2 cellular contexts compared by ENCODE assay signal in the genomic region with DNA sequence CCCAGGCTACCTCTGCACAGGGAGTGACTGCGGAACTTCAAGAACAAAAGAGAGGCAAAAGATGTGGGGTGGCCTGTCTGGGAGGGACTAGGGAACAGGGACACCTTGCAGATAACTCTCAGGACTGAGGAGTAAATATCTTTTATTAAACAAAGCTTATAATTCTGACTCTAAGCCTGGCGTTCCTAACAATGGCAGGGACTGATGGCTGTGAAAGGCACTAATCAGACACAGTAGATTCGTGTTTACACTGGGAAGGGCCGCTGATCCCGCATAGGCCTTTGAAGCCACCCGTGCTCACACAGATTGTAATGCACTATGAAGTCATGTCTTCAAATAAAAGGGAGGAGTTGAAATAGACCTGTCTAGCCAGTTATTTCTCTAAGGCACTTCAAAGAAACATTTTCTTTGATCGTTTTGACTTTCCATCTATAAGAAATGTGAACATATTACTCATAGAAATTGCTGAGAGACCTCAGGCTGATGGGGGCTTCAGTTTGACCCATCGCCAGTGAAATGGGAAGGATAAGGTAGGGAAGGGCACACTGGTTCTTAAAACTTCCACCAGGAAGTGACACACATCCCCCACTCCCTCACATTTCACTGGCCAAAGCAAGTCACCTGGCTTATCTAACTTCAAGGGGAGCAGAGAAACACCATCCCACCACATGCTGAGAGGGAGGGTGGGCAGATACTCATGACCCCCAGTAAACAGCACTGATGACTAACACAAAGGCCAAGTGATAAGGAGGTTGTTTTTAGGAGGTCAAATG.
TF ChIP-seq lines count a peak whose summit lies in the region.

No MANE protein-coding gene starts in this region.

TF ChIP-seq in HEK293, 187 proteins besides CTCF, POLR2A, EP300 and RAD21 (continued from another document):
- no peak for TF ChIP-seq ZNF433 (tag by site-specific recombination; IDR thresholded peaks at IDR 0.05; ENCODE audit: low read depth)
- TF ChIP-seq, protein P1, sequence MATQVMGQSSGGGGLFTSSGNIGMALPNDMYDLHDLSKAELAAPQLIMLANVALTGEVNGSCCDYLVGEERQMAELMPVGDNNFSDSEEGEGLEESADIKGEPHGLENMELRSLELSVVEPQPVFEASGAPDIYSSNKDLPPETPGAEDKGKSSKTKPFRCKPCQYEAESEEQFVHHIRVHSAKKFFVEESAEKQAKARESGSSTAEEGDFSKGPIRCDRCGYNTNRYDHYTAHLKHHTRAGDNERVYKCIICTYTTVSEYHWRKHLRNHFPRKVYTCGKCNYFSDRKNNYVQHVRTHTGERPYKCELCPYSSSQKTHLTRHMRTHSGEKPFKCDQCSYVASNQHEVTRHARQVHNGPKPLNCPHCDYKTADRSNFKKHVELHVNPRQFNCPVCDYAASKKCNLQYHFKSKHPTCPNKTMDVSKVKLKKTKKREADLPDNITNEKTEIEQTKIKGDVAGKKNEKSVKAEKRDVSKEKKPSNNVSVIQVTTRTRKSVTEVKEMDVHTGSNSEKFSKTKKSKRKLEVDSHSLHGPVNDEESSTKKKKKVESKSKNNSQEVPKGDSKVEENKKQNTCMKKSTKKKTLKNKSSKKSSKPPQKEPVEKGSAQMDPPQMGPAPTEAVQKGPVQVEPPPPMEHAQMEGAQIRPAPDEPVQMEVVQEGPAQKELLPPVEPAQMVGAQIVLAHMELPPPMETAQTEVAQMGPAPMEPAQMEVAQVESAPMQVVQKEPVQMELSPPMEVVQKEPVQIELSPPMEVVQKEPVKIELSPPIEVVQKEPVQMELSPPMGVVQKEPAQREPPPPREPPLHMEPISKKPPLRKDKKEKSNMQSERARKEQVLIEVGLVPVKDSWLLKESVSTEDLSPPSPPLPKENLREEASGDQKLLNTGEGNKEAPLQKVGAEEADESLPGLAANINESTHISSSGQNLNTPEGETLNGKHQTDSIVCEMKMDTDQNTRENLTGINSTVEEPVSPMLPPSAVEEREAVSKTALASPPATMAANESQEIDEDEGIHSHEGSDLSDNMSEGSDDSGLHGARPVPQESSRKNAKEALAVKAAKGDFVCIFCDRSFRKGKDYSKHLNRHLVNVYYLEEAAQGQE (tag by site-specific recombination; IDR thresholded peaks at IDR 0.05) = no peak

TF ChIP-seq in K562, 482 proteins besides CTCF, POLR2A, EP300 and RAD21 (continued from another document and continues in another):
- TF ChIP-seq, protein P2, sequence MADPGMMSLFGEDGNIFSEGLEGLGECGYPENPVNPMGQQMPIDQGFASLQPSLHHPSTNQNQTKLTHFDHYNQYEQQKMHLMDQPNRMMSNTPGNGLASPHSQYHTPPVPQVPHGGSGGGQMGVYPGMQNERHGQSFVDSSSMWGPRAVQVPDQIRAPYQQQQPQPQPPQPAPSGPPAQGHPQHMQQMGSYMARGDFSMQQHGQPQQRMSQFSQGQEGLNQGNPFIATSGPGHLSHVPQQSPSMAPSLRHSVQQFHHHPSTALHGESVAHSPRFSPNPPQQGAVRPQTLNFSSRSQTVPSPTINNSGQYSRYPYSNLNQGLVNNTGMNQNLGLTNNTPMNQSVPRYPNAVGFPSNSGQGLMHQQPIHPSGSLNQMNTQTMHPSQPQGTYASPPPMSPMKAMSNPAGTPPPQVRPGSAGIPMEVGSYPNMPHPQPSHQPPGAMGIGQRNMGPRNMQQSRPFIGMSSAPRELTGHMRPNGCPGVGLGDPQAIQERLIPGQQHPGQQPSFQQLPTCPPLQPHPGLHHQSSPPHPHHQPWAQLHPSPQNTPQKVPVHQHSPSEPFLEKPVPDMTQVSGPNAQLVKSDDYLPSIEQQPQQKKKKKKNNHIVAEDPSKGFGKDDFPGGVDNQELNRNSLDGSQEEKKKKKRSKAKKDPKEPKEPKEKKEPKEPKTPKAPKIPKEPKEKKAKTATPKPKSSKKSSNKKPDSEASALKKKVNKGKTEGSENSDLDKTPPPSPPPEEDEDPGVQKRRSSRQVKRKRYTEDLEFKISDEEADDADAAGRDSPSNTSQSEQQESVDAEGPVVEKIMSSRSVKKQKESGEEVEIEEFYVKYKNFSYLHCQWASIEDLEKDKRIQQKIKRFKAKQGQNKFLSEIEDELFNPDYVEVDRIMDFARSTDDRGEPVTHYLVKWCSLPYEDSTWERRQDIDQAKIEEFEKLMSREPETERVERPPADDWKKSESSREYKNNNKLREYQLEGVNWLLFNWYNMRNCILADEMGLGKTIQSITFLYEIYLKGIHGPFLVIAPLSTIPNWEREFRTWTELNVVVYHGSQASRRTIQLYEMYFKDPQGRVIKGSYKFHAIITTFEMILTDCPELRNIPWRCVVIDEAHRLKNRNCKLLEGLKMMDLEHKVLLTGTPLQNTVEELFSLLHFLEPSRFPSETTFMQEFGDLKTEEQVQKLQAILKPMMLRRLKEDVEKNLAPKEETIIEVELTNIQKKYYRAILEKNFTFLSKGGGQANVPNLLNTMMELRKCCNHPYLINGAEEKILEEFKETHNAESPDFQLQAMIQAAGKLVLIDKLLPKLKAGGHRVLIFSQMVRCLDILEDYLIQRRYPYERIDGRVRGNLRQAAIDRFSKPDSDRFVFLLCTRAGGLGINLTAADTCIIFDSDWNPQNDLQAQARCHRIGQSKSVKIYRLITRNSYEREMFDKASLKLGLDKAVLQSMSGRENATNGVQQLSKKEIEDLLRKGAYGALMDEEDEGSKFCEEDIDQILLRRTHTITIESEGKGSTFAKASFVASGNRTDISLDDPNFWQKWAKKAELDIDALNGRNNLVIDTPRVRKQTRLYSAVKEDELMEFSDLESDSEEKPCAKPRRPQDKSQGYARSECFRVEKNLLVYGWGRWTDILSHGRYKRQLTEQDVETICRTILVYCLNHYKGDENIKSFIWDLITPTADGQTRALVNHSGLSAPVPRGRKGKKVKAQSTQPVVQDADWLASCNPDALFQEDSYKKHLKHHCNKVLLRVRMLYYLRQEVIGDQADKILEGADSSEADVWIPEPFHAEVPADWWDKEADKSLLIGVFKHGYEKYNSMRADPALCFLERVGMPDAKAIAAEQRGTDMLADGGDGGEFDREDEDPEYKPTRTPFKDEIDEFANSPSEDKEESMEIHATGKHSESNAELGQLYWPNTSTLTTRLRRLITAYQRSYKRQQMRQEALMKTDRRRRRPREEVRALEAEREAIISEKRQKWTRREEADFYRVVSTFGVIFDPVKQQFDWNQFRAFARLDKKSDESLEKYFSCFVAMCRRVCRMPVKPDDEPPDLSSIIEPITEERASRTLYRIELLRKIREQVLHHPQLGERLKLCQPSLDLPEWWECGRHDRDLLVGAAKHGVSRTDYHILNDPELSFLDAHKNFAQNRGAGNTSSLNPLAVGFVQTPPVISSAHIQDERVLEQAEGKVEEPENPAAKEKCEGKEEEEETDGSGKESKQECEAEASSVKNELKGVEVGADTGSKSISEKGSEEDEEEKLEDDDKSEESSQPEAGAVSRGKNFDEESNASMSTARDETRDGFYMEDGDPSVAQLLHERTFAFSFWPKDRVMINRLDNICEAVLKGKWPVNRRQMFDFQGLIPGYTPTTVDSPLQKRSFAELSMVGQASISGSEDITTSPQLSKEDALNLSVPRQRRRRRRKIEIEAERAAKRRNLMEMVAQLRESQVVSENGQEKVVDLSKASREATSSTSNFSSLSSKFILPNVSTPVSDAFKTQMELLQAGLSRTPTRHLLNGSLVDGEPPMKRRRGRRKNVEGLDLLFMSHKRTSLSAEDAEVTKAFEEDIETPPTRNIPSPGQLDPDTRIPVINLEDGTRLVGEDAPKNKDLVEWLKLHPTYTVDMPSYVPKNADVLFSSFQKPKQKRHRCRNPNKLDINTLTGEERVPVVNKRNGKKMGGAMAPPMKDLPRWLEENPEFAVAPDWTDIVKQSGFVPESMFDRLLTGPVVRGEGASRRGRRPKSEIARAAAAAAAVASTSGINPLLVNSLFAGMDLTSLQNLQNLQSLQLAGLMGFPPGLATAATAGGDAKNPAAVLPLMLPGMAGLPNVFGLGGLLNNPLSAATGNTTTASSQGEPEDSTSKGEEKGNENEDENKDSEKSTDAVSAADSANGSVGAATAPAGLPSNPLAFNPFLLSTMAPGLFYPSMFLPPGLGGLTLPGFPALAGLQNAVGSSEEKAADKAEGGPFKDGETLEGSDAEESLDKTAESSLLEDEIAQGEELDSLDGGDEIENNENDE (IDR thresholded peaks at IDR 0.05; ENCODE audit: low read depth, low read length) = no peak
- TF ChIP-seq, protein P3, sequence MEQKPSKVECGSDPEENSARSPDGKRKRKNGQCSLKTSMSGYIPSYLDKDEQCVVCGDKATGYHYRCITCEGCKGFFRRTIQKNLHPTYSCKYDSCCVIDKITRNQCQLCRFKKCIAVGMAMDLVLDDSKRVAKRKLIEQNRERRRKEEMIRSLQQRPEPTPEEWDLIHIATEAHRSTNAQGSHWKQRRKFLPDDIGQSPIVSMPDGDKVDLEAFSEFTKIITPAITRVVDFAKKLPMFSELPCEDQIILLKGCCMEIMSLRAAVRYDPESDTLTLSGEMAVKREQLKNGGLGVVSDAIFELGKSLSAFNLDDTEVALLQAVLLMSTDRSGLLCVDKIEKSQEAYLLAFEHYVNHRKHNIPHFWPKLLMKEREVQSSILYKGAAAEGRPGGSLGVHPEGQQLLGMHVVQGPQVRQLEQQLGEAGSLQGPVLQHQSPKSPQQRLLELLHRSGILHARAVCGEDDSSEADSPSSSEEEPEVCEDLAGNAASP (IDR thresholded peaks at IDR 0.05) = no peak
- TF ChIP-seq TBL1XR1 (IDR thresholded peaks at IDR 0.05; ENCODE audit: low read length in 2 of 2) = no peak
- TF ChIP-seq LARP7 (IDR thresholded peaks at IDR 0.05) = no peak
- TF ChIP-seq ZNF668 (CRISPR knock-in tag; IDR thresholded peaks at IDR 0.05) = no peak
- TF ChIP-seq MYBL2 (IDR thresholded peaks at IDR 0.05; ENCODE audit: low read depth) = no peak
- TF ChIP-seq MYBL2 (CRISPR knock-in tag; IDR thresholded peaks at IDR 0.05; ENCODE audit: borderline replicate concordance) = no peak
- TF ChIP-seq, protein P4, sequence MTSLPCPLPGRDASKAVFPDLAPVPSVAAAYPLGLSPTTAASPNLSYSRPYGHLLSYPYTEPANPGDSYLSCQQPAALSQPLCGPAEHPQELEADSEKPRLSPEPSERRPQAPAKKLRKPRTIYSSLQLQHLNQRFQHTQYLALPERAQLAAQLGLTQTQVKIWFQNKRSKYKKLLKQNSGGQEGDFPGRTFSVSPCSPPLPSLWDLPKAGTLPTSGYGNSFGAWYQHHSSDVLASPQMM (CRISPR knock-in tag; IDR thresholded peaks at IDR 0.05) = no peak
- no peak for TF ChIP-seq TCFL5 (CRISPR knock-in tag; conservative IDR thresholded peaks at IDR 0.05)
- TF ChIP-seq, protein P5, sequence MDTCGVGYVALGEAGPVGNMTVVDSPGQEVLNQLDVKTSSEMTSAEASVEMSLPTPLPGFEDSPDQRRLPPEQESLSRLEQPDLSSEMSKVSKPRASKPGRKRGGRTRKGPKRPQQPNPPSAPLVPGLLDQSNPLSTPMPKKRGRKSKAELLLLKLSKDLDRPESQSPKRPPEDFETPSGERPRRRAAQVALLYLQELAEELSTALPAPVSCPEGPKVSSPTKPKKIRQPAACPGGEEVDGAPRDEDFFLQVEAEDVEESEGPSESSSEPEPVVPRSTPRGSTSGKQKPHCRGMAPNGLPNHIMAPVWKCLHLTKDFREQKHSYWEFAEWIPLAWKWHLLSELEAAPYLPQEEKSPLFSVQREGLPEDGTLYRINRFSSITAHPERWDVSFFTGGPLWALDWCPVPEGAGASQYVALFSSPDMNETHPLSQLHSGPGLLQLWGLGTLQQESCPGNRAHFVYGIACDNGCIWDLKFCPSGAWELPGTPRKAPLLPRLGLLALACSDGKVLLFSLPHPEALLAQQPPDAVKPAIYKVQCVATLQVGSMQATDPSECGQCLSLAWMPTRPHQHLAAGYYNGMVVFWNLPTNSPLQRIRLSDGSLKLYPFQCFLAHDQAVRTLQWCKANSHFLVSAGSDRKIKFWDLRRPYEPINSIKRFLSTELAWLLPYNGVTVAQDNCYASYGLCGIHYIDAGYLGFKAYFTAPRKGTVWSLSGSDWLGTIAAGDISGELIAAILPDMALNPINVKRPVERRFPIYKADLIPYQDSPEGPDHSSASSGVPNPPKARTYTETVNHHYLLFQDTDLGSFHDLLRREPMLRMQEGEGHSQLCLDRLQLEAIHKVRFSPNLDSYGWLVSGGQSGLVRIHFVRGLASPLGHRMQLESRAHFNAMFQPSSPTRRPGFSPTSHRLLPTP (IDR thresholded peaks at IDR 0.05; ENCODE audit: borderline replicate concordance, extremely low read depth, insufficient read length) = no peak
- TF ChIP-seq ZFP30 (CRISPR knock-in tag; IDR thresholded peaks at IDR 0.05; ENCODE audit: borderline replicate concordance) = no peak
- TF ChIP-seq, protein P6, sequence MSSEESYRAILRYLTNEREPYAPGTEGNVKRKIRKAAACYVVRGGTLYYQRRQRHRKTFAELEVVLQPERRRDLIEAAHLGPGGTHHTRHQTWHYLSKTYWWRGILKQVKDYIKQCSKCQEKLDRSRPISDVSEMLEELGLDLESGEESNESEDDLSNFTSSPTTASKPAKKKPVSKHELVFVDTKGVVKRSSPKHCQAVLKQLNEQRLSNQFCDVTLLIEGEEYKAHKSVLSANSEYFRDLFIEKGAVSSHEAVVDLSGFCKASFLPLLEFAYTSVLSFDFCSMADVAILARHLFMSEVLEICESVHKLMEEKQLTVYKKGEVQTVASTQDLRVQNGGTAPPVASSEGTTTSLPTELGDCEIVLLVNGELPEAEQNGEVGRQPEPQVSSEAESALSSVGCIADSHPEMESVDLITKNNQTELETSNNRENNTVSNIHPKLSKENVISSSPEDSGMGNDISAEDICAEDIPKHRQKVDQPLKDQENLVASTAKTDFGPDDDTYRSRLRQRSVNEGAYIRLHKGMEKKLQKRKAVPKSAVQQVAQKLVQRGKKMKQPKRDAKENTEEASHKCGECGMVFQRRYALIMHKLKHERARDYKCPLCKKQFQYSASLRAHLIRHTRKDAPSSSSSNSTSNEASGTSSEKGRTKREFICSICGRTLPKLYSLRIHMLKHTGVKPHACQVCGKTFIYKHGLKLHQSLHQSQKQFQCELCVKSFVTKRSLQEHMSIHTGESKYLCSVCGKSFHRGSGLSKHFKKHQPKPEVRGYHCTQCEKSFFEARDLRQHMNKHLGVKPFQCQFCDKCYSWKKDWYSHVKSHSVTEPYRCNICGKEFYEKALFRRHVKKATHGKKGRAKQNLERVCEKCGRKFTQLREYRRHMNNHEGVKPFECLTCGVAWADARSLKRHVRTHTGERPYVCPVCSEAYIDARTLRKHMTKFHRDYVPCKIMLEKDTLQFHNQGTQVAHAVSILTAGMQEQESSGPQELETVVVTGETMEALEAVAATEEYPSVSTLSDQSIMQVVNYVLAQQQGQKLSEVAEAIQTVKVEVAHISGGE (CRISPR knock-in tag; IDR thresholded peaks at IDR 0.05) = no peak; a peak in 1 of 6 replicates
- no peak for TF ChIP-seq NELFE (IDR thresholded peaks at IDR 0.05; ENCODE audit: insufficient read depth, insufficient read length)
- no peak for TF ChIP-seq ZNF583 (CRISPR knock-in tag; IDR thresholded peaks at IDR 0.05)
- TF ChIP-seq, protein P7, sequence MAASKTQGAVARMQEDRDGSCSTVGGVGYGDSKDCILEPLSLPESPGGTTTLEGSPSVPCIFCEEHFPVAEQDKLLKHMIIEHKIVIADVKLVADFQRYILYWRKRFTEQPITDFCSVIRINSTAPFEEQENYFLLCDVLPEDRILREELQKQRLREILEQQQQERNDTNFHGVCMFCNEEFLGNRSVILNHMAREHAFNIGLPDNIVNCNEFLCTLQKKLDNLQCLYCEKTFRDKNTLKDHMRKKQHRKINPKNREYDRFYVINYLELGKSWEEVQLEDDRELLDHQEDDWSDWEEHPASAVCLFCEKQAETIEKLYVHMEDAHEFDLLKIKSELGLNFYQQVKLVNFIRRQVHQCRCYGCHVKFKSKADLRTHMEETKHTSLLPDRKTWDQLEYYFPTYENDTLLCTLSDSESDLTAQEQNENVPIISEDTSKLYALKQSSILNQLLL (CRISPR knock-in tag; IDR thresholded peaks at IDR 0.05; ENCODE audit: borderline replicate concordance) = no peak
- no peak for TF ChIP-seq CBX8 (IDR thresholded peaks at IDR 0.05; ENCODE audit: borderline replicate concordance, extremely low read depth, low read depth, low read length, poor library complexity, severe bottlenecking)
- TF ChIP-seq, protein P8, sequence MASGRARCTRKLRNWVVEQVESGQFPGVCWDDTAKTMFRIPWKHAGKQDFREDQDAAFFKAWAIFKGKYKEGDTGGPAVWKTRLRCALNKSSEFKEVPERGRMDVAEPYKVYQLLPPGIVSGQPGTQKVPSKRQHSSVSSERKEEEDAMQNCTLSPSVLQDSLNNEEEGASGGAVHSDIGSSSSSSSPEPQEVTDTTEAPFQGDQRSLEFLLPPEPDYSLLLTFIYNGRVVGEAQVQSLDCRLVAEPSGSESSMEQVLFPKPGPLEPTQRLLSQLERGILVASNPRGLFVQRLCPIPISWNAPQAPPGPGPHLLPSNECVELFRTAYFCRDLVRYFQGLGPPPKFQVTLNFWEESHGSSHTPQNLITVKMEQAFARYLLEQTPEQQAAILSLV (tag; IDR thresholded peaks at IDR 0.05) = no peak
- TF ChIP-seq ZNF174 (CRISPR knock-in tag; IDR thresholded peaks at IDR 0.05) = no peak
